ENCODE assay signal across 21 cellular contexts in the genomic region with DNA sequence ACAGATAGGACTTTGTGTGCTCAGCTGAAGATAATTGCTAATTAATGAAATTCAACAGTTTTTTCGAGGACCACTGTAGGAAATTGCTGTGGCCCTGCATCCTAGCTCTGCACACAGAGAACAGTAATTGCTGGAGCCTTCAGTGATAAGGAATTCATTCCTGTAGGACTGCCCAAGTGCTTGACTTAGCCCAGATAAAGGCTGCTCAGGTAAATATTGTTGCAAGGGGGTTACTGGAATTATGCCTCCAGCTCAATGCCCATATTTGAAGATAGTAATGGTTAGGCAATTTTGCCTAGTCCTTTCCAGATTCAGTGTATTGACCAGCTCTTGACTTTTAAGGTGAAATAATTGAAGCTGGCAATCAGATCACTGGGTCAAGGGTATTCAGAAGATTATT.
A peak's percentile ranks its signal among the peaks of the same experiment; 100 is the strongest.
DNase-seq lines count a peak whose midpoint lies in the region; ATAC-seq and TF ChIP-seq lines count a peak whose summit lies in the region.
"Had no signal": no experiment of that assay in that cellular context is flagged by ENCODE, and none has a peak within 500 bp of the region (broad histone marks: within the 10 kb centered on the region; RNA-seq: fewer than 3 reads in every experiment).

No MANE protein-coding gene starts in this region.

- intact Hi-C loops in left lung (cut with DNase I): no loop called here

- no peak overlapping the region for H3K14ac ChIP-seq in trophoblast cell (ENCODE audit: low read length)

- ATAC-seq in left lung (peak; percentile 77), HG03280 (IDR thresholded peaks at IDR 0.05; ENCODE audit: unreplicated experiment) (no peak), HG03442 (IDR thresholded peaks at IDR 0.05; ENCODE audit: unreplicated experiment) (no peak)
- ATAC-seq: A549; CD8-positive, alpha-beta T cell; GM12878 had no signal

- H2AK5ac ChIP-seq in trophoblast cell (ENCODE audit: low read length): no peak overlapping the region

- H4K12ac ChIP-seq in trophoblast cell (ENCODE audit: low read depth, low read length): no peak overlapping the region

- DNase-seq in NCI-H1105 treated with DMSO at 0.1 percent for 48 hours (lab: John Stamatoyannopoulos, UW) (peak; percentile 7), NCI-H1105 (lab: John Stamatoyannopoulos, UW) (no peak), left lung (no peak), trophoblast cell (peak; percentile 57 to 62)
- DNase-seq: AML-193; CD4-positive, alpha-beta T cell; CD8-positive, alpha-beta T cell; DMS 273 treated with DMSO at 0.1 percent for 48 hours; DMS153; DMS53; DMS79; DND-41; EL; GDM1 had no signal

- no peak overlapping the region for H3K4me2 ChIP-seq in trophoblast cell (ENCODE audit: low read length)
- H3K4me2 ChIP-seq: A549; BLaER1 treated with 17β-estradiol and CSF1 and Interleukin-3, amounts not matched to agents 10 nM and 100 nM had no signal

- no peak overlapping the region for H3K18ac ChIP-seq in trophoblast cell (ENCODE audit: low read length)

- no peak overlapping the region for H2BK12ac ChIP-seq in trophoblast cell (ENCODE audit: low read length)

- no peak overlapping the region for H3K4me3 ChIP-seq in left lung
- H3K4me3 ChIP-seq in trophoblast cell (ENCODE audit: low read depth, low read length): no peak overlapping the region
- H3K4me3 ChIP-seq: A549; BLaER1 treated with 17β-estradiol and CSF1 and Interleukin-3, amounts not matched to agents 10 nM and 100 nM; GM12878 had no signal

- WGBS in trophoblast cell (ENCODE audit: extremely low coverage, insufficient coverage, insufficient read length): no CpG with 5 or more reads among the region's 1 CpG

- no peak overlapping the region for H3K4ac ChIP-seq in trophoblast cell (ENCODE audit: low read depth, low read length)

- H3K27ac ChIP-seq in left lung: no peak overlapping the region
- H3K27ac ChIP-seq in trophoblast cell (ENCODE audit: low read depth, low read length): no peak overlapping the region
- H3K27ac ChIP-seq: 22Rv1; A549; BLaER1 treated with 17β-estradiol and CSF1 and Interleukin-3, amounts not matched to agents 10 nM and 100 nM; C4-2B had no signal

- no peak overlapping the region for H2BK120ac ChIP-seq in trophoblast cell (ENCODE audit: insufficient read depth, low read length, poor library complexity)

- H3K9ac ChIP-seq in trophoblast cell (ENCODE audit: low read length): no peak overlapping the region
- H3K9ac ChIP-seq: BLaER1 treated with 17β-estradiol and CSF1 and Interleukin-3, amounts not matched to agents 10 nM and 100 nM had no signal

- H3K27me3 ChIP-seq in left lung (no peaks in the 10 kb centered on the region), trophoblast cell (ENCODE audit: insufficient read depth, low read length) (no peaks in the 10 kb centered on the region)

- H3K9me3 ChIP-seq in left lung (no peaks in the 10 kb centered on the region), trophoblast cell (ENCODE audit: insufficient read depth, low read depth, low read length) (no peaks in the 10 kb centered on the region)
- H3K9me3 ChIP-seq: A549; BLaER1 treated with 17β-estradiol and CSF1 and Interleukin-3, amounts not matched to agents 10 nM and 100 nM had no signal

- H4K91ac ChIP-seq in trophoblast cell (ENCODE audit: low read depth, low read length): no peak overlapping the region

- H2BK5ac ChIP-seq in trophoblast cell (ENCODE audit: low read depth, low read length, poor library complexity): no peak overlapping the region

- H3K79me1 ChIP-seq in trophoblast cell (ENCODE audit: low read length): no peaks in the 10 kb centered on the region

- no peaks in the 10 kb centered on the region for H3K36me3 ChIP-seq in left lung
- no peaks in the 10 kb centered on the region for H3K36me3 ChIP-seq in trophoblast cell (ENCODE audit: control insufficient read depth in 1 of 2, insufficient read depth in 2 of 2, low read length in 2 of 2)
- H3K36me3 ChIP-seq: BLaER1 treated with 17β-estradiol and CSF1 and Interleukin-3, amounts not matched to agents 10 nM and 100 nM had no signal

- no peak overlapping the region for H4K8ac ChIP-seq in trophoblast cell (ENCODE audit: low read depth, low read length)

- no peak for TF ChIP-seq CTCF in left lung (IDR thresholded peaks at IDR 0.05)

- H3K79me2 ChIP-seq in trophoblast cell (ENCODE audit: control insufficient read depth, insufficient read depth, low read length, poor library complexity): no peaks in the 10 kb centered on the region

- H3K23ac ChIP-seq in trophoblast cell (ENCODE audit: low read length): no peak overlapping the region

- H2AFZ ChIP-seq in trophoblast cell (ENCODE audit: insufficient read depth, low read length, poor library complexity): no peak overlapping the region

- H3K4me1 ChIP-seq in left lung (no peaks in the 10 kb centered on the region), trophoblast cell (ENCODE audit: control insufficient read depth in 1 of 2, insufficient read depth in 2 of 2, low read length in 2 of 2) (no peaks in the 10 kb centered on the region)
- H3K4me1 ChIP-seq: A549; BLaER1 treated with 17β-estradiol and CSF1 and Interleukin-3, amounts not matched to agents 10 nM and 100 nM had no signal

Comparison
In these comparisons a context has a peak if more than half of its experiments do, and no peak if none do; other contexts are left out.
1. DNase-seq: peak in NCI-H1105 treated with DMSO at 0.1 percent for 48 hours (single experiment) and trophoblast cell (2 of 2); none in NCI-H1105 (single experiment) and left lung (0 of 2).